Comparison of ENCODE assay signal across 2 cellular contexts in the genomic region with DNA sequence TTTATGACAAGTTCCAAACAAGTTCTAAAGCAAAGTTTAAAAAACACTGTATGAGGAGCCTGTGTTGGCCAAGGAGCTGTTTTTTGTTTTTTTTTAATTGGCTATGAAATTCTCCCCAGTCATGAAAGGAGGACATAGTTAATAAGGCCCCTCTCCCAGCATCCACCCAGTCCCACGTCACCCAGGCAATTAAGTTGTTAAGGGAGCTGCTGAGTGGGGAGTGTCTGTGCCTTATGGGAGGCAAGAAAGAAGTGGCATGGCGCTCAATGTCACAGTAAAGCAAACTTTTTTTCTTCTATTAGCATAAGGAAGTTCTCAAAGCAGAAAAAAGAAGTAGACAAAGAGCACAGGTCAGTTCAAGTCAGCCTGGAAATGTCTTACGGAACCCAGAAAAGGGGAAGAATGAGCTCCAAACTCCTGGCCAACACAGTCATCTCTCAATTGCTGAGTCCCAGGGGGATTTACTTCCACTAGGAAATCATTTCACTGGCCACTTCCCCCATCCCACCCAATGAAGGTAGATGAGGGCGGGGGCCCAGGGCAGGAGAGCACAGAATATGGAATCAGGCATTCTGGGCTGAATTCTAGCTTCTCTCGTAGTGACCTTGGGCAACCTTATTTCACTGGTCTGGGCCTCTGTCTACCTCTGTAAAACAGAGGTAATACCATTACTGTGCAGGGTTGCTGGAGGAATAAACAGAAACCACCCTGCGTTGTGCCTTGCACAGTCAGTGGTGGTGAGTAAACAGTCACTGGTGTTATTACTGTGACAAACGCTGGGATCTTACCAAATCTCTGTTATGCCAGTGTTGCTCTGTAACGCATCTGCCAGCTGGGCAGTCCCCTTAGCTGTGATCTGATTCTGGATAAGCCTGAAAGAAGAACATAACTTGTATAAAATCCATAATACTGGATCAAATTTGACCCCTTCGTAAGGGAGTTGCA.
TF ChIP-seq lines count a peak whose summit lies in the region.

No MANE protein-coding gene starts in this region.

TF ChIP-seq in liver, 16 proteins besides CTCF, POLR2A, EP300 and RAD21:
- TF ChIP-seq GABPA (IDR thresholded peaks at IDR 0.05 in 1 of 2, conservative IDR thresholded peaks at IDR 0.05 in 1 of 2), result no peak
- TF ChIP-seq HNF4A (conservative IDR thresholded peaks at IDR 0.05), result no peak
- TF ChIP-seq FOXA2 (IDR thresholded peaks at IDR 0.05), result peak; percentile 41

TF ChIP-seq in HepG2, 621 proteins besides CTCF, POLR2A, EP300 and RAD21:
- TF ChIP-seq, protein P1, sequence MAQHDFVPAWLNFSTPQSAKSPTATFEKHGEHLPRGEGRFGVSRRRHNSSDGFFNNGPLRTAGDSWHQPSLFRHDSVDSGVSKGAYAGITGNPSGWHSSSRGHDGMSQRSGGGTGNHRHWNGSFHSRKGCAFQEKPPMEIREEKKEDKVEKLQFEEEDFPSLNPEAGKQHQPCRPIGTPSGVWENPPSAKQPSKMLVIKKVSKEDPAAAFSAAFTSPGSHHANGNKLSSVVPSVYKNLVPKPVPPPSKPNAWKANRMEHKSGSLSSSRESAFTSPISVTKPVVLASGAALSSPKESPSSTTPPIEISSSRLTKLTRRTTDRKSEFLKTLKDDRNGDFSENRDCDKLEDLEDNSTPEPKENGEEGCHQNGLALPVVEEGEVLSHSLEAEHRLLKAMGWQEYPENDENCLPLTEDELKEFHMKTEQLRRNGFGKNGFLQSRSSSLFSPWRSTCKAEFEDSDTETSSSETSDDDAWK (CRISPR knock-in tag; IDR thresholded peaks at IDR 0.05), result no peak
- no peak for TF ChIP-seq KLF12 (CRISPR knock-in tag; IDR thresholded peaks at IDR 0.05; ENCODE audit: borderline replicate concordance)
- no peak for TF ChIP-seq SALL1 (CRISPR knock-in tag; IDR thresholded peaks at IDR 0.05)
- TF ChIP-seq, protein P2, sequence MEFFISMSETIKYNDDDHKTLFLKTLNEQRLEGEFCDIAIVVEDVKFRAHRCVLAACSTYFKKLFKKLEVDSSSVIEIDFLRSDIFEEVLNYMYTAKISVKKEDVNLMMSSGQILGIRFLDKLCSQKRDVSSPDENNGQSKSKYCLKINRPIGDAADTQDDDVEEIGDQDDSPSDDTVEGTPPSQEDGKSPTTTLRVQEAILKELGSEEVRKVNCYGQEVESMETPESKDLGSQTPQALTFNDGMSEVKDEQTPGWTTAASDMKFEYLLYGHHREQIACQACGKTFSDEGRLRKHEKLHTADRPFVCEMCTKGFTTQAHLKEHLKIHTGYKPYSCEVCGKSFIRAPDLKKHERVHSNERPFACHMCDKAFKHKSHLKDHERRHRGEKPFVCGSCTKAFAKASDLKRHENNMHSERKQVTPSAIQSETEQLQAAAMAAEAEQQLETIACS (CRISPR knock-in tag; IDR thresholded peaks at IDR 0.05), result no peak
